ENCODE assay signal across 1 cellular context in genomic region chr16:53865492-53865863, GRCh38.
TF ChIP-seq lines count a peak whose summit lies in the region.

No MANE protein-coding gene starts in this region.

TF ChIP-seq in K562, 482 proteins besides CTCF, POLR2A, EP300 and RAD21 (continued from another document):
- TF ChIP-seq TOE1 (IDR thresholded peaks at IDR 0.05; ENCODE audit: borderline replicate concordance) (no peak), TOE1 (CRISPR knock-in tag; IDR thresholded peaks at IDR 0.05; ENCODE audit: borderline replicate concordance, low read depth) (no peak), DIDO1 (tag; IDR thresholded peaks at IDR 0.05; ENCODE audit: low read depth) (no peak), WHSC1 (IDR thresholded peaks at IDR 0.05; ENCODE audit: low read length) (no peak), FOXK2 (conservative IDR thresholded peaks at IDR 0.05 in 1 of 2, IDR thresholded peaks at IDR 0.05 in 1 of 2; ENCODE audit: low read depth in 2 of 2) (peak; percentile 51 to 69; a peak in 2 of 4 replicates), CHAMP1 (IDR thresholded peaks at IDR 0.05) (peak; percentile 67; the same call in 1 of the 2 replicates), CBX5 (IDR thresholded peaks at IDR 0.05; ENCODE audit: borderline replicate concordance, low read depth) (no peak), FOXM1 (IDR thresholded peaks at IDR 0.05; ENCODE audit: low read depth) (peak; percentile 50; the same call in 1 of the 2 replicates), FOXM1 (CRISPR knock-in tag; IDR thresholded peaks at IDR 0.05; ENCODE audit: low read depth) (no peak), EHMT2 (IDR thresholded peaks at IDR 0.05) (peak; percentile 84), ETV1 (tag; conservative IDR thresholded peaks at IDR 0.05; ENCODE audit: low read depth) (0 out of 2 replicates have a peak, but pooled peaks have one; percentile 10), KDM1A (IDR thresholded peaks at IDR 0.05) (0 out of 4 replicates have a peak, but pooled peaks of 1 of the 2 experiments have one; percentile 35), ZNF239 (CRISPR knock-in tag; IDR thresholded peaks at IDR 0.05) (peak; percentile 97), RCOR1 (IDR thresholded peaks at IDR 0.05; ENCODE audit: borderline replicate concordance in 1 of 2, low read depth in 2 of 2, low read length in 2 of 2) (peak in 1 of 2 experiments; percentile 40; a peak in 1 of 4 replicates), C11orf30 (IDR thresholded peaks at IDR 0.05; ENCODE audit: low read depth) (peak; percentile 25; the same call in 1 of the 2 replicates)
TF ChIP-seq in K562: peak in this region for 36.
